ENCODE assay signal across 9 cellular contexts in the genomic region with DNA sequence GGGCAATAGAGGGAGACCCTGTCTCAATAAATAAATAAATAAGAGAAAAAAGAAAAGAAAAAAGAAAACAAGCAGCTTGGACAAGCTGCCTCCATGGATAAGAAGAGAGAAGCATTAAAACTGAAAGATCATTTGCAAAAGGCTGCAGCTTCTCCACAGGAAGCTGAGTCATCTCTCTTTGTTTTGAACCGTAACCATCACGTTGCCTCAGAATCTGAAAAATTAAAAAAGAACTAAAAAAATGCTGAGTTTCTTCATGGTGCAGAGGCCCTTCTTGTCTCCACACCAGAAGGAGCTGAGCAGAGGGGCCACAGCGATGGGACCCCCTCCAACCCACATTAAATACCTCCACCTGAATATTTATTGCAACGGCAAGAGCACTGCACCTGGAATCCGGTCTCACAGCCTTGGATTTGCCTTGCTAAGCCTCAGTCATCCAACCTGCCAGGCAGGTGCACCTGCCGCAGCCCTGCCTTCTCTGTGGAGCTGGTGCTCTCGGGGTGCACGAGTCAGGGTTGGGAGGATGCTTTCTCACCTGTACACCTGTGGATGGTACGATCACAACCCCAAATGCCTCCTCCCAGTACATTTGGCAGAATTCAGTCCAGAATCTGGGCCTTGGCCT. TPM values are rescaled to one million over a fixed set of nuclear protein-coding genes. Genes with fewer than 3 reads are reported as not detected.
DNase-seq lines count a peak whose midpoint lies in the region; ATAC-seq and TF ChIP-seq lines count a peak whose summit lies in the region.
"Had no signal": no experiment of that assay in that cellular context is flagged by ENCODE, and none has a peak within 500 bp of the region (broad histone marks: within the 10 kb centered on the region; RNA-seq: fewer than 3 reads in every experiment).

No MANE protein-coding gene starts in this region.

- H3K4me3 ChIP-seq in GM23338 (no peak overlapping the region), brain microvascular endothelial cell (ENCODE audit: low read depth, low read length) (no peak overlapping the region), rectal smooth muscle tissue (ENCODE audit: low read length) (peak overlapping the region; percentile 15)
- H3K4me3 ChIP-seq: cardiac muscle cell had no signal

- H3K27me3 Mint-ChIP-seq in activated CD4-positive, alpha-beta T cell treated with anti-CD3 and anti-CD28 coated beads, Interleukin-2, amount 10 ng/mL, durations not matched to agents 24 days and 14 days, result peaks cover 21% of the 10 kb centered on the region
- H3K27me3 Mint-ChIP-seq in GM23338 (ENCODE audit: insufficient read depth, low read depth, poor library complexity), result peaks cover 5% of the 10 kb centered on the region

- H2AFZ ChIP-seq in GM23338, result peak overlapping the region; percentile 85; the same call in 1 of the 2 replicates

- DNase-seq in activated CD4-positive, alpha-beta T cell treated with anti-CD3 and anti-CD28 coated beads, Interleukin-2, amount 10 ng/mL, durations not matched to agents 24 days and 14 days, result peak; percentile 82
- DNase-seq in activated CD4-positive, alpha-beta T cell treated with anti-CD3 and anti-CD28 coated beads for 48 hours, result no peak
- no peak for DNase-seq in GM23338 (ENCODE audit: low spot score)
- DNase-seq in NCI-H774 (lab: John Stamatoyannopoulos, UW), result peak; percentile 32
- DNase-seq in brain microvascular endothelial cell, result peak; percentile 71
- no peak for DNase-seq in superior temporal gyrus (ENCODE audit: extremely low spot score)

- no peaks in the 10 kb centered on the region for H3K27me3 ChIP-seq in GM23338 (ENCODE audit: insufficient read depth)
- no peaks in the 10 kb centered on the region for H3K27me3 ChIP-seq in brain microvascular endothelial cell (replicated peaks)
- no peaks in the 10 kb centered on the region for H3K27me3 ChIP-seq in rectal smooth muscle tissue (ENCODE audit: control insufficient read depth, insufficient read depth, low read length)
- H3K27me3 ChIP-seq: cardiac muscle cell had no signal

- ATAC-seq in GM23338 (no peak), GM19452 (IDR thresholded peaks at IDR 0.05; ENCODE audit: unreplicated experiment) (no peak)

- H3K79me2 ChIP-seq in GM23338 (replicated peaks; ENCODE audit: insufficient read depth), result no peaks in the 10 kb centered on the region

- H3K9me3 Mint-ChIP-seq in activated CD4-positive, alpha-beta T cell treated with anti-CD3 and anti-CD28 coated beads, Interleukin-2, amount 10 ng/mL, durations not matched to agents 24 days and 14 days, result no peaks in the 10 kb centered on the region
- H3K9me3 Mint-ChIP-seq in GM23338, result no peaks in the 10 kb centered on the region

- no peaks in the 10 kb centered on the region for H3K9me2 ChIP-seq in GM23338 (ENCODE audit: insufficient read depth)

- H3K4me1 ChIP-seq in GM23338 (ENCODE audit: insufficient read depth), result peaks cover 9% of the 10 kb centered on the region
- no peaks in the 10 kb centered on the region for H3K4me1 ChIP-seq in rectal smooth muscle tissue (ENCODE audit: control insufficient read depth, insufficient read depth, low read length)

- peaks cover 70% of the 10 kb centered on the region for H3K4me1 Mint-ChIP-seq in activated CD4-positive, alpha-beta T cell treated with anti-CD3 and anti-CD28 coated beads, Interleukin-2, amount 10 ng/mL, durations not matched to agents 24 days and 14 days
- H3K4me1 Mint-ChIP-seq in GM23338, result peaks cover 17% of the 10 kb centered on the region

- H4K20me1 ChIP-seq in GM23338 (replicated peaks; ENCODE audit: insufficient read depth), result no peaks in the 10 kb centered on the region

- no peaks in the 10 kb centered on the region for H3F3A ChIP-seq in GM23338 (replicated peaks; ENCODE audit: low read depth)

- H3K27ac ChIP-seq in GM23338 (ENCODE audit: low read depth), result no peak overlapping the region
- peak overlapping the region; percentile 61 for H3K27ac ChIP-seq in brain microvascular endothelial cell
- H3K27ac ChIP-seq in rectal smooth muscle tissue (ENCODE audit: low read depth, low read length), result no peak overlapping the region
- H3K27ac ChIP-seq: cardiac muscle cell had no signal

- in situ Hi-C loops in brain microvascular endothelial cell (cut with HindIII; ENCODE audit: low pct_ligation_motif_present, low sequenced_read_pairs), result no loop called here

- H3K4me3 Mint-ChIP-seq in activated CD4-positive, alpha-beta T cell treated with anti-CD3 and anti-CD28 coated beads, Interleukin-2, amount 10 ng/mL, durations not matched to agents 24 days and 14 days, result peak overlapping the region; percentile 55
- H3K4me3 Mint-ChIP-seq in GM23338, result no peak overlapping the region

- no peaks in the 10 kb centered on the region for H3K36me3 ChIP-seq in GM23338 (ENCODE audit: insufficient read depth)
- no peaks in the 10 kb centered on the region for H3K36me3 ChIP-seq in brain microvascular endothelial cell (replicated peaks)
- H3K36me3 ChIP-seq in rectal smooth muscle tissue (ENCODE audit: control insufficient read depth, insufficient read depth, low read length), result no peaks in the 10 kb centered on the region
- H3K36me3 ChIP-seq: cardiac muscle cell had no signal

- TF ChIP-seq CTCF in GM23338 (conservative IDR thresholded peaks at IDR 0.05; ENCODE audit: low read depth in 2 of 2), result no peak
- no peak for TF ChIP-seq CTCF in brain microvascular endothelial cell (IDR thresholded peaks at IDR 0.05; ENCODE audit: low read depth, low read length, missing control alignments)

- intact Hi-C loops in activated CD4-positive, alpha-beta T cell treated with anti-CD3 and anti-CD28 coated beads, Interleukin-2, amount 10 ng/mL, durations not matched to agents 24 days and 14 days (cut with micrococcal nuclease), result loop anchor here (1.0 to 2.0 kb wide), 3 partner anchors 8 to 18 kb away; no protein-coding TSS in a partner anchor

- peak overlapping the region; percentile 79 for H3K27ac Mint-ChIP-seq in activated CD4-positive, alpha-beta T cell treated with anti-CD3 and anti-CD28 coated beads, Interleukin-2, amount 10 ng/mL, durations not matched to agents 24 days and 14 days
- peak overlapping the region; percentile 74 for H3K27ac Mint-ChIP-seq in GM23338

- H3K4me2 ChIP-seq in GM23338, result 0 out of 2 replicates have a peak overlapping the region, but pooled peaks have one; percentile 38

- H3K9ac ChIP-seq in rectal smooth muscle tissue (ENCODE audit: low read length), result no peak overlapping the region

- peaks cover 2% of the 10 kb centered on the region for H3K36me3 Mint-ChIP-seq in activated CD4-positive, alpha-beta T cell treated with anti-CD3 and anti-CD28 coated beads, Interleukin-2, amount 10 ng/mL, durations not matched to agents 24 days and 14 days (ENCODE audit: low read depth)
- H3K36me3 Mint-ChIP-seq in GM23338 (ENCODE audit: low read depth), result no peaks in the 10 kb centered on the region

TF ChIP-seq in GM23338, 12 proteins besides CTCF, POLR2A, EP300 and RAD21 (continues in another document):
- TF ChIP-seq ZNF114 (CRISPR knock-in tag; IDR thresholded peaks at IDR 0.05), result no peak
- TF ChIP-seq, protein P1, sequence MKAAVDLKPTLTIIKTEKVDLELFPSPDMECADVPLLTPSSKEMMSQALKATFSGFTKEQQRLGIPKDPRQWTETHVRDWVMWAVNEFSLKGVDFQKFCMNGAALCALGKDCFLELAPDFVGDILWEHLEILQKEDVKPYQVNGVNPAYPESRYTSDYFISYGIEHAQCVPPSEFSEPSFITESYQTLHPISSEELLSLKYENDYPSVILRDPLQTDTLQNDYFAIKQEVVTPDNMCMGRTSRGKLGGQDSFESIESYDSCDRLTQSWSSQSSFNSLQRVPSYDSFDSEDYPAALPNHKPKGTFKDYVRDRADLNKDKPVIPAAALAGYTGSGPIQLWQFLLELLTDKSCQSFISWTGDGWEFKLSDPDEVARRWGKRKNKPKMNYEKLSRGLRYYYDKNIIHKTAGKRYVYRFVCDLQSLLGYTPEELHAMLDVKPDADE (IDR thresholded peaks at IDR 0.05), result no peak

RNA-seq across cellular contexts. Expression of gene TOX2, which starts 28.1 kb away (rescaled TPM):
- 1.4 and 2.6 TPM in 2 replicates for total RNA-seq in activated CD4-positive, alpha-beta T cell treated with anti-CD3 and anti-CD28 coated beads, Interleukin-2, amount 10 ng/mL, durations not matched to agents 24 days and 14 days
- total RNA-seq in GM23338 (2014; rRNA removed; shearing (Covaris generic)), result 0.54 and 1.5 TPM in 2 replicates
- polyA plus RNA-seq in GM23338 (2016; fragmentation: Nextera tagmentation; extraction: Ambion mirVana), result 1.3 and 1.4 TPM in 2 replicates

Comparison
In these comparisons a context has a peak if more than half of its experiments do, and no peak if none do; other contexts are left out.
1. DNase-seq: peak in activated CD4-positive, alpha-beta T cell treated with anti-CD3 and anti-CD28 coated beads, Interleukin-2, amount 10 ng/mL, durations not matched to agents 24 days and 14 days (single experiment), NCI-H774 (single experiment) and brain microvascular endothelial cell (single experiment); none in activated CD4-positive, alpha-beta T cell treated with anti-CD3 and anti-CD28 coated beads for 48 hours (single experiment), GM23338 (single experiment) and superior temporal gyrus (single experiment).